Comparison of ENCODE assay signal across 12 cellular contexts in genomic region chr5:171975262-171975876, GRCh38. TPM values are rescaled to one million over a fixed set of nuclear protein-coding genes. Genes with fewer than 3 reads are reported as not detected.
DNase-seq lines count a peak whose midpoint lies in the region; TF ChIP-seq lines count a peak whose summit lies in the region.
"Had no signal": no experiment of that assay in that cellular context is flagged by ENCODE, and none has a peak within 500 bp of the region (broad histone marks: within the 10 kb centered on the region; RNA-seq: fewer than 3 reads in every experiment).

No MANE protein-coding gene starts in this region.

- H3K9me3 ChIP-seq in stomach (peaks cover 0 to 22% (median 12%) of the 10 kb centered on the region in 4 donors), colonic mucosa (no peaks in the 10 kb centered on the region)

- peaks cover 29% of the 10 kb centered on the region for H3K36me3 Mint-ChIP-seq in activated naive CD4-positive, alpha-beta T cell treated with anti-CD3 and anti-CD28 coated beads, Interleukin-2, amount 50 U/mL, for 24 hours
- H3K36me3 Mint-ChIP-seq in activated naive CD8-positive, alpha-beta T cell: peaks cover 22% of the 10 kb centered on the region

- intact Hi-C loops in stomach (cut with DNase I; ENCODE audit: low total_unique reads): no loop called here
- intact Hi-C loops in colonic mucosa (cut with DNase I): no loop called here

- H3K36me3 ChIP-seq in stomach: no peaks in the 10 kb centered on the region
- H3K36me3 ChIP-seq in colonic mucosa: no peaks in the 10 kb centered on the region
- H3K36me3 ChIP-seq: thoracic aorta had no signal

- H3K27me3 Mint-ChIP-seq in activated naive CD4-positive, alpha-beta T cell treated with anti-CD3 and anti-CD28 coated beads, Interleukin-2, amount 50 U/mL, for 24 hours: no peaks in the 10 kb centered on the region
- no peaks in the 10 kb centered on the region for H3K27me3 Mint-ChIP-seq in activated naive CD8-positive, alpha-beta T cell

- H3K4me1 Mint-ChIP-seq in activated naive CD4-positive, alpha-beta T cell treated with anti-CD3 and anti-CD28 coated beads, Interleukin-2, amount 50 U/mL, for 24 hours: peaks cover 74% of the 10 kb centered on the region
- peaks cover 64% of the 10 kb centered on the region for H3K4me1 Mint-ChIP-seq in activated naive CD8-positive, alpha-beta T cell (ENCODE audit: low read depth)

- 31 to 44% (median 40%) methylated on average over 3 of the region's 3 CpGs for WGBS in stomach, 5 donors

- H3K4me3 ChIP-seq in stomach (no peak overlapping the region), colonic mucosa (no peak overlapping the region)
- H3K4me3 ChIP-seq: thoracic aorta had no signal

- no peak for TF ChIP-seq EP300 in stomach (IDR thresholded peaks at IDR 0.05)

- no peaks in the 10 kb centered on the region for H3K9me3 Mint-ChIP-seq in activated naive CD4-positive, alpha-beta T cell treated with anti-CD3 and anti-CD28 coated beads, Interleukin-2, amount 50 U/mL, for 24 hours
- H3K9me3 Mint-ChIP-seq in activated naive CD8-positive, alpha-beta T cell (ENCODE audit: low read depth): peaks cover 12% of the 10 kb centered on the region

- peak overlapping the region; percentile 2 for H3K4me3 Mint-ChIP-seq in activated naive CD4-positive, alpha-beta T cell treated with anti-CD3 and anti-CD28 coated beads, Interleukin-2, amount 50 U/mL, for 24 hours
- H3K4me3 Mint-ChIP-seq in activated naive CD8-positive, alpha-beta T cell: no peak overlapping the region

- TF ChIP-seq CTCF in stomach (IDR thresholded peaks at IDR 0.05) (no peak), colonic mucosa (IDR thresholded peaks at IDR 0.05) (no peak)

- no peak for DNase-seq in activated naive CD4-positive, alpha-beta T cell treated with anti-CD3 and anti-CD28 coated beads, Interleukin-2, amount 50 U/mL, for 16 hours
- DNase-seq in glomerular visceral epithelial cell (ENCODE audit: extremely low spot score) (peak; percentile 40), stomach (no peak), superior temporal gyrus (ENCODE audit: extremely low spot score) (no peak), KG1 (lab: John Stamatoyannopoulos, UW) (no peak), colonic mucosa (no peak)
- DNase-seq: cerebellar nuclear complex, NCI-H524, SW 1271 had no signal

- TF ChIP-seq POLR2A in stomach (IDR thresholded peaks at IDR 0.05): no peak

- H3K27ac ChIP-seq in stomach (peak overlapping the region; percentile 17 to 72 (median 48)), colonic mucosa (no peak overlapping the region)
- H3K27ac ChIP-seq: thoracic aorta had no signal

- peak overlapping the region; percentile 25 for H3K27ac Mint-ChIP-seq in activated naive CD4-positive, alpha-beta T cell treated with anti-CD3 and anti-CD28 coated beads, Interleukin-2, amount 50 U/mL, for 24 hours
- peak overlapping the region; percentile 59 for H3K27ac Mint-ChIP-seq in activated naive CD8-positive, alpha-beta T cell

- H3K27me3 ChIP-seq in stomach (no peaks in the 10 kb centered on the region), colonic mucosa (no peaks in the 10 kb centered on the region)

- H3K4me1 ChIP-seq in stomach (peaks cover 23 to 78% (median 57%) of the 10 kb centered on the region in 4 donors), colonic mucosa (no peaks in the 10 kb centered on the region)

- H3K9ac ChIP-seq in colonic mucosa (ENCODE audit: low read depth in 2 of 2, low read length in 2 of 2): no peak overlapping the region

RNA-seq across cellular contexts. Expression of gene FBXW11, which starts 31.1 kb away (rescaled TPM):
- total RNA-seq in stomach: 100 to 1,000 TPM in 3 of 5 donors, 10 to 100 TPM in 1, 1 to 10 TPM in 1; 4.3 to 117 (median 101) TPM
- polyA plus RNA-seq in stomach: 10 to 100 TPM in 2 of 3 donors, 1 to 10 TPM in 1; 9.0 to 29.3 (median 19.9) TPM
- 10 to 100 TPM; 25.9 to 35.5 TPM for total RNA-seq in colonic mucosa
